ENCODE assay signal across 17 cellular contexts in the genomic region with DNA sequence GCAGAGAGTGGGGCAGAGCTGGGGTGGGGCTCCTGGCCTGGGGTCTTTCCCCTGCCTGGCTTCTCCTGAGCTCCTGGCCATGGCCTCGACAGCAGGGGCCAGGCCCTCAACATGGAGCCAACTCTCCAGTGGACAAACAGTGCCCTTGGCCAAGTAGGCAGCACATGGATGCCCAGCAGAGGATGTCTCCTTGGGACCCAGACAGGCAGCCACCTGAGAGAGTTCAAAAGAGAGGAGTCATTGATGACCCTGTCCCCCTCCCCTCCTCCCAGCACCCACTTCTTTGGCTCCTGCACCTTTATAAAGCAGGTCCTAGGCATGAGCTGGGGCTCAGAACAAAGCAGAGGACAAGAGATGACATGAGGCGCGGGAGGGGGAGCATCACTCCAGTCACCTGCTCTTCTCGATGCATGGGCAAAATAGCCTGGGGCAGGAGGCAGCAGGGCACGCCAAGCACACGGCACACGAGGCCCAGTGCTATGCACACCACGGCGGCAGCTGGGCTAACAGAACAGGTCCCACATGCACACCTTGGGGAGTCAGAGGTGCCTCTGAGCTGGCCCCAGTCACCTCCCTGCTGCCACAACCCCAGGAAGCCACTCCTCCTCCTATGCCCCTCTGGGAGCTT. TPM values are rescaled to one million over a fixed set of nuclear protein-coding genes. Genes with fewer than 3 reads are reported as not detected.
A peak's percentile ranks its signal among the peaks of the same experiment; 100 is the strongest.
DNase-seq lines count a peak whose midpoint lies in the region; ATAC-seq and TF ChIP-seq lines count a peak whose summit lies in the region.
"Had no signal": no experiment of that assay in that cellular context is flagged by ENCODE, and none has a peak within 500 bp of the region (broad histone marks: within the 10 kb centered on the region; RNA-seq: fewer than 3 reads in every experiment).

No MANE protein-coding gene starts in this region.

- H3K27me3 ChIP-seq in naive thymus-derived CD4-positive, alpha-beta T cell (ENCODE audit: control insufficient read depth in 2 of 2, insufficient read depth in 2 of 2, low read length in 2 of 2) = no peaks in the 10 kb centered on the region
- H3K27me3 ChIP-seq in hepatocyte = no peaks in the 10 kb centered on the region
- H3K27me3 ChIP-seq: neural progenitor cell had no signal

- no peaks in the 10 kb centered on the region for H3K36me3 ChIP-seq in naive thymus-derived CD4-positive, alpha-beta T cell (ENCODE audit: control insufficient read depth in 2 of 3, insufficient read depth in 3 of 3, low read length in 3 of 3)
- no peaks in the 10 kb centered on the region for H3K36me3 ChIP-seq in hepatocyte (replicated peaks; ENCODE audit: insufficient read depth, low read depth)
- H3K36me3 ChIP-seq: neural progenitor cell had no signal

- no peak overlapping the region for H3K4me3 ChIP-seq in naive thymus-derived CD4-positive, alpha-beta T cell (ENCODE audit: low read length)
- H3K4me3 ChIP-seq in hepatocyte = no peak overlapping the region
- H3K4me3 ChIP-seq: neural progenitor cell had no signal

- H3K27me3 Mint-ChIP-seq in activated B cell treated with CpG ODN at 0.5 μM for 24 hours = no peaks in the 10 kb centered on the region
- peaks cover 0 to 2% (median 0%) of the 10 kb centered on the region in 5 donors for H3K27me3 Mint-ChIP-seq in naive thymus-derived CD4-positive, alpha-beta T cell

- peak overlapping the region; percentile 26 for H3K27ac ChIP-seq in naive thymus-derived CD4-positive, alpha-beta T cell (ENCODE audit: low read depth, low read length)
- H3K27ac ChIP-seq in hepatocyte = no peak overlapping the region
- H3K27ac ChIP-seq: 22Rv1, neural progenitor cell, VCaP had no signal

- H3K36me3 Mint-ChIP-seq in activated B cell treated with CpG ODN at 0.5 μM for 24 hours (ENCODE audit: low read depth) = peaks cover 4% of the 10 kb centered on the region
- peaks cover 0 to 28% (median 0%) of the 10 kb centered on the region in 5 donors for H3K36me3 Mint-ChIP-seq in naive thymus-derived CD4-positive, alpha-beta T cell

- H3K27ac Mint-ChIP-seq in activated B cell treated with CpG ODN at 0.5 μM for 24 hours = peak overlapping the region; percentile 97
- peak overlapping the region in 8 of 9 donors; percentile 31 to 99 (median 88) for H3K27ac Mint-ChIP-seq in naive thymus-derived CD4-positive, alpha-beta T cell
- H3K27ac Mint-ChIP-seq: neural progenitor cell had no signal

- no peak overlapping the region for H3K4me2 ChIP-seq in hepatocyte
- H3K4me2 ChIP-seq: neural progenitor cell had no signal

- POLR2A ChIA-PET in activated B cell treated with CpG ODN at 0.5 μM for 24 hours (lab: Charles Lee) = interaction anchor here (0.6 to 1.9 kb wide), 5 partner anchors 10 to 1652 kb away, joined by 3 to 17 read pairs (median 8); partner anchors contain the start of gene ARIH2
- POLR2A ChIA-PET in naive thymus-derived CD4-positive, alpha-beta T cell (lab: Charles Lee) = interaction anchor here (1.1 to 2.4 kb wide), 3 partner anchors 10 to 30 kb away, joined by 4 to 14 read pairs (median 6); partner anchors contain the start of gene ATRIP

- ATAC-seq in activated B cell treated with CpG ODN at 0.5 μM for 24 hours (ENCODE audit: low read depth) = no peak
- ATAC-seq in naive thymus-derived CD4-positive, alpha-beta T cell = no peak
- ATAC-seq: HepG2 had no signal

- H3K4me1 Mint-ChIP-seq in activated B cell treated with CpG ODN at 0.5 μM for 24 hours = peaks cover 65% of the 10 kb centered on the region
- peaks cover 33 to 68% (median 59%) of the 10 kb centered on the region in 7 donors for H3K4me1 Mint-ChIP-seq in naive thymus-derived CD4-positive, alpha-beta T cell

- H3K9me3 Mint-ChIP-seq in activated B cell treated with CpG ODN at 0.5 μM for 24 hours = no peaks in the 10 kb centered on the region
- H3K9me3 Mint-ChIP-seq in naive thymus-derived CD4-positive, alpha-beta T cell = peaks cover 0 to 2% (median 0%) of the 10 kb centered on the region in 11 donors
- H3K9me3 Mint-ChIP-seq: neural progenitor cell had no signal

- H3K9me2 ChIP-seq in hepatocyte (replicated peaks; ENCODE audit: insufficient read depth) = no peaks in the 10 kb centered on the region

- H3K4me3 Mint-ChIP-seq in activated B cell treated with CpG ODN at 0.5 μM for 24 hours = no peak overlapping the region
- H3K4me3 Mint-ChIP-seq in naive thymus-derived CD4-positive, alpha-beta T cell = peak overlapping the region in 1 of 10 donors; percentile 21
- H3K4me3 Mint-ChIP-seq: neural progenitor cell had no signal

- intact Hi-C loops in activated B cell treated with CpG ODN at 0.5 μM for 24 hours (cut with micrococcal nuclease) = no loop called here
- intact Hi-C loops in naive thymus-derived CD4-positive, alpha-beta T cell (cut with micrococcal nuclease) = loop anchor here in 1 of 2 donors (10.0 kb wide), 1 partner anchor 1818 kb away; the partner anchor contains the start of genes HYAL3, IFRD2 and NAA80

- H3K4me1 ChIP-seq in naive thymus-derived CD4-positive, alpha-beta T cell (ENCODE audit: control insufficient read depth in 2 of 2, insufficient read depth in 2 of 2, low read length in 2 of 2) = peaks cover 39 to 41% of the 10 kb centered on the region in 2 donors
- H3K4me1 ChIP-seq in hepatocyte (ENCODE audit: insufficient read depth) = peaks cover 23% of the 10 kb centered on the region

- H2AFZ ChIP-seq in hepatocyte = no peak overlapping the region
- H2AFZ ChIP-seq: neural progenitor cell had no signal

- CTCF ChIA-PET in activated B cell treated with CpG ODN at 0.5 μM for 24 hours (lab: Charles Lee) = interaction anchor here (1.5 kb wide), 1 partner anchor 40 kb away, joined by 5 read pairs; no protein-coding TSS in a partner anchor
- CTCF ChIA-PET in naive thymus-derived CD4-positive, alpha-beta T cell (lab: Charles Lee) = interaction anchor here (0.7 to 1.6 kb wide), 3 partner anchors 19 to 40 kb away, joined by 3 to 5 read pairs (median 4); no protein-coding TSS in a partner anchor

- 92% methylated on average over 9 of the region's 9 CpGs for WGBS in hepatocyte (ENCODE audit: low lambda C conversion rate, missing lambda C conversion rate)

- H3K9me3 ChIP-seq in naive thymus-derived CD4-positive, alpha-beta T cell (ENCODE audit: control insufficient read depth in 2 of 3, low read length in 3 of 3) = no peaks in the 10 kb centered on the region
- H3K9me3 ChIP-seq in hepatocyte (ENCODE audit: low read depth) = no peaks in the 10 kb centered on the region

- peaks cover 11% of the 10 kb centered on the region for H3K79me2 ChIP-seq in hepatocyte

- DNase-seq in NCI-H1417 (lab: John Stamatoyannopoulos, UW) = peak in 2 of 3 experiments; percentile 76 to 86
- no peak for DNase-seq in NCI-H1417 treated with DMSO at 0.1 percent for 48 hours (lab: John Stamatoyannopoulos, UW)
- peak; percentile 91 for DNase-seq in COLO668 (lab: John Stamatoyannopoulos, UW; ENCODE audit: unreplicated experiment)
- no peak for DNase-seq in activated B cell treated with CpG ODN at 0.5 μM for 24 hours
- no peak for DNase-seq in naive thymus-derived CD4-positive, alpha-beta T cell
- DNase-seq in DMS153 treated with DMSO at 0.1 percent for 48 hours (lab: John Stamatoyannopoulos, UW; ENCODE audit: unreplicated experiment) = no peak
- no peak for DNase-seq in hepatocyte (ENCODE audit: low spot score)
- DNase-seq in DMS114 treated with DMSO at 0.1 percent for 48 hours (lab: John Stamatoyannopoulos, UW; ENCODE audit: unreplicated experiment) = no peak
- DNase-seq: activated naive CD4-positive, alpha-beta T cell; islet precursor cell; mesendoderm; NCI-H1694 treated with DMSO at 0.1 percent for 48 hours; NCI-H446 had no signal

- TF ChIP-seq CTCF in activated B cell treated with CpG ODN at 0.5 μM for 24 hours (IDR thresholded peaks at IDR 0.05) = no peak
- no peak for TF ChIP-seq CTCF in hepatocyte (IDR thresholded peaks at IDR 0.05; ENCODE audit: poor library complexity)

- H4K20me1 ChIP-seq in hepatocyte (ENCODE audit: insufficient read depth, poor library complexity, severe bottlenecking) = no peaks in the 10 kb centered on the region

RNA-seq across cellular contexts. Expression of gene SHISA5, which starts 27.4 kb away (rescaled TPM):
- total RNA-seq in activated B cell treated with CpG ODN at 0.5 μM for 24 hours (95.7 and 108 TPM in 2 replicates), hepatocyte (172 and 192 TPM in 2 replicates)
- 100 to 1,000 TPM; 147 to 236 (median 182) TPM for total RNA-seq in naive thymus-derived CD4-positive, alpha-beta T cell
- polyA plus RNA-seq in naive thymus-derived CD4-positive, alpha-beta T cell = 100 to 1,000 TPM; 348 to 383 TPM
- polyA plus RNA-seq in hepatocyte = 369 TPM in 2 replicates

RNA-seq across cellular contexts. Expression of gene ATRIP, which starts 30.0 kb away (rescaled TPM):
- total RNA-seq in activated B cell treated with CpG ODN at 0.5 μM for 24 hours (10.5 and 14.6 TPM in 2 replicates), hepatocyte (4.5 and 4.9 TPM in 2 replicates)
- 10 to 100 TPM in 3 of 5 experiments, 1 to 10 TPM in 2; 7.9 to 14.2 (median 12.5) TPM for total RNA-seq in naive thymus-derived CD4-positive, alpha-beta T cell
- 10 to 100 TPM; 10.7 to 16.2 TPM for polyA plus RNA-seq in naive thymus-derived CD4-positive, alpha-beta T cell
- 4.3 and 6.7 TPM in 2 replicates for polyA plus RNA-seq in hepatocyte

RNA-seq across cellular contexts. Expression of gene TMA7, which starts 36.5 kb away (rescaled TPM):
- total RNA-seq in activated B cell treated with CpG ODN at 0.5 μM for 24 hours = 216 and 296 TPM in 2 replicates
- 100 to 1,000 TPM; 193 to 278 (median 236) TPM for total RNA-seq in naive thymus-derived CD4-positive, alpha-beta T cell
- polyA plus RNA-seq in naive thymus-derived CD4-positive, alpha-beta T cell = 100 to 1,000 TPM; 512 to 752 TPM
- total RNA-seq in hepatocyte = 345 and 381 TPM in 2 replicates
- polyA plus RNA-seq in hepatocyte = 503 and 581 TPM in 2 replicates

RNA-seq across cellular contexts. Expression of gene CCDC51, which starts 36.6 kb away (rescaled TPM):
- total RNA-seq in activated B cell treated with CpG ODN at 0.5 μM for 24 hours (8.7 and 8.8 TPM in 2 replicates), hepatocyte (28.1 and 30.4 TPM in 2 replicates)
- total RNA-seq in naive thymus-derived CD4-positive, alpha-beta T cell = 10 to 100 TPM in 1 of 5 experiments, 1 to 10 TPM in 4; 3.6 to 16.5 (median 5.0) TPM
- 10 to 100 TPM; 10.2 to 14.3 TPM for polyA plus RNA-seq in naive thymus-derived CD4-positive, alpha-beta T cell
- 30.8 and 32.0 TPM in 2 replicates for polyA plus RNA-seq in hepatocyte

RNA-seq across cellular contexts. Expression of gene PLXNB1, which starts 46.7 kb away (rescaled TPM):
- total RNA-seq in activated B cell treated with CpG ODN at 0.5 μM for 24 hours (3.5 and 5.4 TPM in 2 replicates), hepatocyte (73.2 and 74.5 TPM in 2 replicates)
- 1 to 10 TPM in 4 of 5 experiments, under 1 TPM in 1; 0.79 to 3.3 (median 2.7) TPM for total RNA-seq in naive thymus-derived CD4-positive, alpha-beta T cell
- not detected for polyA plus RNA-seq in naive thymus-derived CD4-positive, alpha-beta T cell
- polyA plus RNA-seq in hepatocyte = 71.3 and 79.0 TPM in 2 replicates

Comparison
In these comparisons a context has a peak if more than half of its experiments do, and no peak if none do; other contexts are left out.
1. DNase-seq: peak in NCI-H1417 (2 of 3) and COLO668 (single experiment); none in NCI-H1417 treated with DMSO at 0.1 percent for 48 hours (single experiment), activated B cell treated with CpG ODN at 0.5 μM for 24 hours (single experiment), naive thymus-derived CD4-positive, alpha-beta T cell (0 of 9), DMS153 treated with DMSO at 0.1 percent for 48 hours (single experiment), hepatocyte (single experiment) and DMS114 treated with DMSO at 0.1 percent for 48 hours (single experiment).